Comparison of ENCODE assay signal across 8 cellular contexts in genomic region chr4:143382539-143382938, GRCh38. TPM values are rescaled to one million over a fixed set of nuclear protein-coding genes. Genes with fewer than 3 reads are reported as not detected.
DNase-seq lines count a peak whose midpoint lies in the region; ATAC-seq and TF ChIP-seq lines count a peak whose summit lies in the region.

No MANE protein-coding gene starts in this region.

- H3K36me3 ChIP-seq in PC-3 (ENCODE audit: low read depth, low read length) (no peaks in the 10 kb centered on the region), fibroblast of lung (ENCODE audit: control insufficient read depth, insufficient read depth, low read length) (no peaks in the 10 kb centered on the region)
- H3K36me3 ChIP-seq in naive thymus-derived CD4-positive, alpha-beta T cell (ENCODE audit: control insufficient read depth in 2 of 3, insufficient read depth in 3 of 3, low read length in 3 of 3) = no peaks in the 10 kb centered on the region

- peak overlapping the region; percentile 55 for H3K27ac ChIP-seq in PC-3 (ENCODE audit: low read length)
- peak overlapping the region; percentile 32 for H3K27ac ChIP-seq in fibroblast of lung (ENCODE audit: insufficient read depth, low read length)
- H3K27ac ChIP-seq in naive thymus-derived CD4-positive, alpha-beta T cell (ENCODE audit: low read depth, low read length) = no peak overlapping the region

- DNase-seq in COLO829 (ENCODE audit: low spot score) (peak; percentile 53), PC-3 (no peak), fibroblast of lung (ENCODE audit: low read depth in 2 of 2) (peak; percentile 35 to 59), pons (ENCODE audit: low spot score) (peak; percentile 90)
- DNase-seq in stimulated activated CD4-positive, alpha-beta T cell treated with anti-CD3 and anti-CD28 coated beads, Interleukin-4, amount 100 ng/mL, for 4 hours = no peak
- DNase-seq in naive thymus-derived CD4-positive, alpha-beta T cell = no peak

- TF ChIP-seq CTCF in PC-3 (conservative IDR thresholded peaks at IDR 0.05; ENCODE audit: low read depth, low read length) = no peak
- TF ChIP-seq CTCF in fibroblast of lung (conservative IDR thresholded peaks at IDR 0.05 in 1 of 2, IDR thresholded peaks at IDR 0.05 in 1 of 2; ENCODE audit: low read depth in 1 of 2, low read length in 2 of 2) = no peak

- no peaks in the 10 kb centered on the region for H3K36me3 Mint-ChIP-seq in naive thymus-derived CD4-positive, alpha-beta T cell

- ATAC-seq in PC-3 = no peak
- ATAC-seq in HG03159 (IDR thresholded peaks at IDR 0.05; ENCODE audit: unreplicated experiment) = no peak
- ATAC-seq in GM18909 (IDR thresholded peaks at IDR 0.05; ENCODE audit: poor library complexity, unreplicated experiment) = no peak
- no peak for ATAC-seq in naive thymus-derived CD4-positive, alpha-beta T cell

- CTCF ChIA-PET in PC-3 (lab: Charles Lee) = interaction anchor here (1.0 kb wide), 1 partner anchor 104 kb away, joined by 3 read pairs; no protein-coding TSS in a partner anchor
- CTCF ChIA-PET in naive thymus-derived CD4-positive, alpha-beta T cell (lab: Charles Lee) = interaction anchor here (0.6 kb wide), 1 partner anchor 24 kb away, joined by 5 read pairs; no protein-coding TSS in a partner anchor

- no peaks in the 10 kb centered on the region for H4K20me1 ChIP-seq in PC-3 (ENCODE audit: low read length)
- H4K20me1 ChIP-seq in fibroblast of lung (ENCODE audit: control insufficient read depth, extremely low read depth, insufficient read depth, low read length) = no peaks in the 10 kb centered on the region

- H3K9me3 ChIP-seq in PC-3 (ENCODE audit: low read length) (no peaks in the 10 kb centered on the region), fibroblast of lung (ENCODE audit: control insufficient read depth, insufficient read depth, low read depth, low read length) (no peaks in the 10 kb centered on the region)
- H3K9me3 ChIP-seq in naive thymus-derived CD4-positive, alpha-beta T cell (ENCODE audit: control insufficient read depth in 2 of 3, low read length in 3 of 3) = no peaks in the 10 kb centered on the region

- H3K79me2 ChIP-seq in PC-3 (ENCODE audit: low read length) (no peaks in the 10 kb centered on the region), fibroblast of lung (ENCODE audit: control insufficient read depth, insufficient read depth, low read length) (peaks cover 25% of the 10 kb centered on the region)

- H3F3A ChIP-seq in PC-3 (ENCODE audit: low read length, unreplicated experiment) = no peaks in the 10 kb centered on the region

- H3K9ac ChIP-seq in PC-3 (ENCODE audit: low read length) (peak overlapping the region; percentile 4; the same call in 1 of the 2 replicates), fibroblast of lung (ENCODE audit: insufficient read depth, low read length) (no peak overlapping the region)

- H3K4me3 ChIP-seq in PC-3 (ENCODE audit: low read length) (peak overlapping the region; percentile 27; the same call in 1 of the 2 replicates), fibroblast of lung (replicated peaks in 1 of 4; ENCODE audit: control extremely low read depth in 1 of 4, insufficient read depth in 1 of 4, low read depth in 3 of 4, low read length in 4 of 4) (peak overlapping the region; percentile 15 to 40 (median 24))
- H3K4me3 ChIP-seq in naive thymus-derived CD4-positive, alpha-beta T cell (ENCODE audit: low read length) = no peak overlapping the region

- H3K4me1 ChIP-seq in PC-3 (ENCODE audit: insufficient read depth, low read length) = peaks cover 23% of the 10 kb centered on the region
- H3K4me1 ChIP-seq in fibroblast of lung (ENCODE audit: control insufficient read depth, extremely low read depth, insufficient read depth, low read length) = peaks cover 2% of the 10 kb centered on the region
- H3K4me1 ChIP-seq in naive thymus-derived CD4-positive, alpha-beta T cell (ENCODE audit: control insufficient read depth in 2 of 2, insufficient read depth in 2 of 2, low read length in 2 of 2) = no peaks in the 10 kb centered on the region

- POLR2A ChIA-PET in PC-3 (lab: Charles Lee; ENCODE audit: unreplicated experiment) = no interaction called here
- POLR2A ChIA-PET in naive thymus-derived CD4-positive, alpha-beta T cell (lab: Charles Lee) = no interaction called here

- H3K4me3 Mint-ChIP-seq in naive thymus-derived CD4-positive, alpha-beta T cell = no peak overlapping the region

- H3K4me1 Mint-ChIP-seq in naive thymus-derived CD4-positive, alpha-beta T cell = no peaks in the 10 kb centered on the region

- H3K27me3 ChIP-seq in PC-3 (ENCODE audit: low read length) (no peaks in the 10 kb centered on the region), fibroblast of lung (ENCODE audit: control insufficient read depth, insufficient read depth, low read length) (no peaks in the 10 kb centered on the region)
- H3K27me3 ChIP-seq in naive thymus-derived CD4-positive, alpha-beta T cell (ENCODE audit: control insufficient read depth in 2 of 2, insufficient read depth in 2 of 2, low read length in 2 of 2) = no peaks in the 10 kb centered on the region

- no TSS peak for BruUV-seq in PC-3 (replicated peaks; lab: Mats Ljungman, UMichigan)

- H3K27ac Mint-ChIP-seq in naive thymus-derived CD4-positive, alpha-beta T cell = no peak overlapping the region

- peaks cover 0 to 16% (median 2%) of the 10 kb centered on the region in 5 donors for H3K27me3 Mint-ChIP-seq in naive thymus-derived CD4-positive, alpha-beta T cell

- no peaks in the 10 kb centered on the region for H3K9me3 Mint-ChIP-seq in naive thymus-derived CD4-positive, alpha-beta T cell

- H3K4me2 ChIP-seq in PC-3 (ENCODE audit: low read length) = peak overlapping the region; percentile 70
- peak overlapping the region; percentile 89 for H3K4me2 ChIP-seq in fibroblast of lung (ENCODE audit: extremely low read depth, insufficient read depth, low read length)

- H2AFZ ChIP-seq in PC-3 (ENCODE audit: low read length) (no peak overlapping the region), fibroblast of lung (ENCODE audit: low read length) (peak overlapping the region; percentile 45)

- no peaks in the 10 kb centered on the region for H3K9me2 ChIP-seq in PC-3 (replicated peaks; ENCODE audit: low read length)

- intact Hi-C loops in PC-3 (cut with micrococcal nuclease) = no loop called here
- intact Hi-C loops in naive thymus-derived CD4-positive, alpha-beta T cell (cut with micrococcal nuclease) = no loop called here

RNA-seq across cellular contexts. Expression of gene GAB1, which starts 45.9 kb away (rescaled TPM):
- total RNA-seq in PC-3 (2014; rRNA removed) (3.3 and 4.9 TPM in 2 replicates), fibroblast of lung (8.5 and 10.6 TPM in 2 replicates)
- polyA plus RNA-seq in fibroblast of lung = 13.7 and 18.0 TPM in 2 replicates
- polyA plus RNA-seq in fibroblast of lung (2012) = 8.5 and 13.5 TPM in 2 replicates
- polyA minus RNA-seq in fibroblast of lung (ENCODE audit: low replicate concordance) = 4.3 and 10.0 TPM in 2 replicates
- 1 to 10 TPM in 2 of 5 experiments, under 1 TPM in 2, not detected in 1; 0.67 to 6.4 (median 2.2) TPM for total RNA-seq in naive thymus-derived CD4-positive, alpha-beta T cell
- polyA plus RNA-seq in naive thymus-derived CD4-positive, alpha-beta T cell = not detected

Comparison
In these comparisons a context has a peak if more than half of its experiments do, and no peak if none do; other contexts are left out.
1. DNase-seq: peak in COLO829 (single experiment), fibroblast of lung (2 of 2) and pons (single experiment); none in PC-3 (single experiment), stimulated activated CD4-positive, alpha-beta T cell treated with anti-CD3 and anti-CD28 coated beads, Interleukin-4, amount 100 ng/mL, for 4 hours (0 of 2) and naive thymus-derived CD4-positive, alpha-beta T cell (0 of 9).